In genomic region chr16:17836868-17837602, GRCh38 we compare ENCODE assay signal across 14 cellular contexts.
DNase-seq lines count a peak whose midpoint lies in the region; ATAC-seq, FAIRE-seq and TF ChIP-seq lines count a peak whose summit lies in the region.
"Had no signal": no experiment of that assay in that cellular context is flagged by ENCODE, and none has a peak within 500 bp of the region (broad histone marks: within the 10 kb centered on the region; RNA-seq: fewer than 3 reads in every experiment).

No MANE protein-coding gene starts in this region.

- ATAC-seq in IMR-90 (ENCODE audit: low read depth) (peak; percentile 75), left lung (no peak), gastrocnemius medialis (no peak)

- peak overlapping the region in 1 of 2 experiments; percentile 62; a peak in 2 of 4 replicates for H4K8ac ChIP-seq in IMR-90 (ENCODE audit: low read depth in 2 of 2, low read length in 2 of 2)

- CTCF ChIA-PET in IMR-90 (lab: Yijun Ruan, JAX) = interaction anchor here (1.0 kb wide), 1 partner anchor 16 kb away, joined by 4 read pairs; no protein-coding TSS in a partner anchor

- no peak overlapping the region for H3K56ac ChIP-seq in IMR-90 (ENCODE audit: extremely low read depth, insufficient read depth, low read length)

- H2BK20ac ChIP-seq in IMR-90 (ENCODE audit: low read depth, low read length) = peak overlapping the region; percentile 83; the same call in 1 of the 2 replicates

- H2AK9ac ChIP-seq in IMR-90 (replicated peaks; ENCODE audit: low read depth, low read length, poor library complexity) = no peak overlapping the region

- no peak overlapping the region for H3K4me2 ChIP-seq in IMR-90 (ENCODE audit: low read depth, low read length)
- H3K4me2 ChIP-seq: KMS-11 had no signal

- H3K79me1 ChIP-seq in IMR-90 (ENCODE audit: low read depth in 1 of 2, low read length in 2 of 2) = no peaks in the 10 kb centered on the region

- peak; percentile 90 for DNase-seq in AG20443 (ENCODE audit: low spot score)
- peak; percentile 98 for DNase-seq in IMR-90
- DNase-seq in astrocyte of the hippocampus (ENCODE audit: low read depth, low spot score) = peak; percentile 88
- peak; percentile 61 for DNase-seq in iris pigment epithelial cell (ENCODE audit: low read depth)
- no peak for DNase-seq in left lung
- no peak for DNase-seq in gastrocnemius medialis
- DNase-seq in DMS53 treated with DMSO at 0.1 percent for 48 hours (lab: John Stamatoyannopoulos, UW; ENCODE audit: unreplicated experiment) = no peak
- no peak for DNase-seq in small intestine
- DNase-seq: activated naive CD8-positive, alpha-beta T cell treated with anti-CD3 and anti-CD28 coated beads, Interleukin-2, amount 10 ng/mL, durations not matched to agents 7 days and 5 days; esophagus squamous epithelium; naive B cell; stimulated activated CD4-positive, alpha-beta T cell treated with anti-CD3 and anti-CD28 coated beads, Interleukin-2, amount 100 ng/mL, for 48 hours had no signal

- H2AFZ ChIP-seq in IMR-90 (replicated peaks; ENCODE audit: low read length, poor library complexity) = peak overlapping the region; percentile 27

- in situ Hi-C loops in IMR-90 (cut with MboI; ENCODE audit: low sequenced_read_pairs) (no loop called here), gastrocnemius medialis (cut with MboI; ENCODE audit: low sequenced_read_pairs in 4 of 4) (no loop called here)

- no peak overlapping the region for H3K27ac ChIP-seq in IMR-90 (ENCODE audit: insufficient read depth, low read length)
- H3K27ac ChIP-seq in left lung = no peak overlapping the region
- no peak overlapping the region for H3K27ac ChIP-seq in gastrocnemius medialis
- no peak overlapping the region for H3K27ac ChIP-seq in small intestine (ENCODE audit: low read depth in 1 of 2, low read length in 1 of 2)
- H3K27ac ChIP-seq: esophagus squamous epithelium, KMS-11 had no signal

- no peak overlapping the region for H4K91ac ChIP-seq in IMR-90 (ENCODE audit: insufficient read depth, low read depth, low read length)

- FAIRE-seq in small intestine (lab: Jason Lieb, UNC) = no peak
- FAIRE-seq: D721Med had no signal

- 0 out of 2 replicates have a peak overlapping the region, but pooled peaks have one; percentile 6 for H3K14ac ChIP-seq in IMR-90 (replicated peaks; ENCODE audit: low read depth, low read length)

- 0 out of 2 replicates have a peak overlapping the region, but pooled peaks have one; percentile 20 for H3K23ac ChIP-seq in IMR-90 (ENCODE audit: low read depth, low read length)

- intact Hi-C loops in IMR-90 (cut with micrococcal nuclease) = no loop called here
- intact Hi-C loops in left lung (cut with DNase I) = no loop called here
- intact Hi-C loops in gastrocnemius medialis (cut with DNase I; ENCODE audit: low total_unique reads) = no loop called here

- TF ChIP-seq RAD21 in IMR-90 (IDR thresholded peaks at IDR 0.05; ENCODE audit: low read length) = no peak

- H3K27me3 ChIP-seq in IMR-90 (ENCODE audit: control insufficient read depth, insufficient read depth, low read length) (no peaks in the 10 kb centered on the region), left lung (peaks cover 0 to 18% of the 10 kb centered on the region in 2 donors), gastrocnemius medialis (no peaks in the 10 kb centered on the region), small intestine (ENCODE audit: control insufficient read depth in 2 of 2, insufficient read depth in 2 of 2, low read length in 2 of 2) (no peaks in the 10 kb centered on the region)

- H3K4me3 ChIP-seq in IMR-90 (ENCODE audit: insufficient read depth, low read depth, low read length) (no peak overlapping the region), left lung (no peak overlapping the region), gastrocnemius medialis (no peak overlapping the region), small intestine (ENCODE audit: low read depth in 1 of 2, low read length in 2 of 2) (no peak overlapping the region)
- H3K4me3 ChIP-seq: esophagus squamous epithelium had no signal

- H2AK5ac ChIP-seq in IMR-90 (ENCODE audit: low read depth, low read length) = peak overlapping the region; percentile 24; the same call in 1 of the 2 replicates

- H2BK120ac ChIP-seq in IMR-90 (ENCODE audit: low read depth, low read length) = peak overlapping the region; percentile 59

- TF ChIP-seq CTCF in IMR-90 (conservative IDR thresholded peaks at IDR 0.05; ENCODE audit: low read depth, low read length) (no peak), left lung (IDR thresholded peaks at IDR 0.05) (no peak), gastrocnemius medialis (IDR thresholded peaks at IDR 0.05 in 4 of 5, conservative IDR thresholded peaks at IDR 0.05 in 1 of 5) (no peak)

- H2BK5ac ChIP-seq in IMR-90 (ENCODE audit: low read depth, low read length, poor library complexity, severe bottlenecking) = peak overlapping the region; percentile 50

- no peak overlapping the region for H3K9ac ChIP-seq in IMR-90 (ENCODE audit: low read depth, low read length)
- H3K9ac ChIP-seq: KMS-11 had no signal

- peaks cover 3% of the 10 kb centered on the region for H3K4me1 ChIP-seq in IMR-90 (ENCODE audit: control insufficient read depth, insufficient read depth, low read length)
- H3K4me1 ChIP-seq in left lung = no peaks in the 10 kb centered on the region
- no peaks in the 10 kb centered on the region for H3K4me1 ChIP-seq in gastrocnemius medialis
- H3K4me1 ChIP-seq in small intestine (ENCODE audit: control insufficient read depth in 2 of 2, insufficient read depth in 1 of 2, low read depth in 1 of 2, low read length in 1 of 2) = no peaks in the 10 kb centered on the region

- H3K9me1 ChIP-seq in IMR-90 (ENCODE audit: insufficient read depth, low read length) = no peaks in the 10 kb centered on the region

- peak overlapping the region; percentile 5; the same call in 1 of the 2 replicates for H4K5ac ChIP-seq in IMR-90 (ENCODE audit: low read depth, low read length)

- BruUV-seq in IMR-90 (replicated peaks; lab: Mats Ljungman, UMichigan) = no TSS peak

- dilution Hi-C loops in IMR-90 (cut with HindIII; ENCODE audit: low sequenced_read_pairs, unreplicated experiment) = no loop called here

- no peaks in the 10 kb centered on the region for H4K20me1 ChIP-seq in IMR-90 (ENCODE audit: insufficient read depth, low read length)

- H3K9me3 ChIP-seq in IMR-90 (ENCODE audit: control insufficient read depth, insufficient read depth, low read length) (no peaks in the 10 kb centered on the region), left lung (no peaks in the 10 kb centered on the region), gastrocnemius medialis (no peaks in the 10 kb centered on the region), small intestine (ENCODE audit: control insufficient read depth, low read depth) (no peaks in the 10 kb centered on the region)
- H3K9me3 ChIP-seq: esophagus squamous epithelium had no signal

- 49% methylated on average over 3 of the region's 12 CpGs; no CpG with 5 or more reads in 1 of the 2 experiments for WGBS in IMR-90 (ENCODE audit: extremely low coverage in 2 of 2, insufficient read length in 1 of 2), 2 experiments
- 63 to 67% (median 64%) methylated on average over 12 of the region's 12 CpGs for WGBS in small intestine, 3 donors

- H3K4ac ChIP-seq in IMR-90 (ENCODE audit: low read depth, low read length) = peak overlapping the region; percentile 46

- H2BK15ac ChIP-seq in IMR-90 (ENCODE audit: low read depth, low read length) = peak overlapping the region; percentile 71; the same call in 2 of the 3 replicates

- H3K36me3 ChIP-seq in IMR-90 (ENCODE audit: control insufficient read depth, insufficient read depth, low read length) = no peaks in the 10 kb centered on the region
- H3K36me3 ChIP-seq in left lung = no peaks in the 10 kb centered on the region
- no peaks in the 10 kb centered on the region for H3K36me3 ChIP-seq in gastrocnemius medialis
- H3K36me3 ChIP-seq in small intestine (ENCODE audit: control insufficient read depth in 2 of 2, insufficient read depth in 2 of 2, low read length in 2 of 2) = no peaks in the 10 kb centered on the region
- H3K36me3 ChIP-seq: esophagus squamous epithelium had no signal

- peak overlapping the region; percentile 51; the same call in 1 of the 2 replicates for H3K18ac ChIP-seq in IMR-90 (ENCODE audit: low read depth, low read length)

- no peak for TF ChIP-seq POLR2A in IMR-90 (IDR thresholded peaks at IDR 0.05; ENCODE audit: low read depth, low read length)
- TF ChIP-seq POLR2A in gastrocnemius medialis (IDR thresholded peaks at IDR 0.05) = no peak

- POLR2A ChIA-PET in IMR-90 (lab: Charles Lee; ENCODE audit: unreplicated experiment) = no interaction called here

TF ChIP-seq in IMR-90, 13 proteins besides CTCF, POLR2A, EP300 and RAD21 (continues in another document):
- TF ChIP-seq FOS (IDR thresholded peaks at IDR 0.05; ENCODE audit: low read depth, low read length) = peak; percentile 82
- TF ChIP-seq NFE2L2 (IDR thresholded peaks at IDR 0.05; ENCODE audit: low read depth, low read length) = 0 out of 2 replicates have a peak, but pooled peaks have one; percentile 46
- no peak for TF ChIP-seq MXI1 (IDR thresholded peaks at IDR 0.05; ENCODE audit: borderline replicate concordance, low read depth, low read length)
- no peak for TF ChIP-seq RCOR1 (IDR thresholded peaks at IDR 0.05; ENCODE audit: insufficient replicate concordance, low read length)
- no peak for TF ChIP-seq SMC3 (IDR thresholded peaks at IDR 0.05; ENCODE audit: low read depth, low read length)
- no peak for TF ChIP-seq CHD1 (IDR thresholded peaks at IDR 0.05; ENCODE audit: low read depth, low read length)
- no peak for TF ChIP-seq RFX5 (IDR thresholded peaks at IDR 0.05; ENCODE audit: low read depth, low read length)
- TF ChIP-seq ELK1 (IDR thresholded peaks at IDR 0.05; ENCODE audit: borderline replicate concordance, low read depth, low read length) = no peak
- TF ChIP-seq MAZ (IDR thresholded peaks at IDR 0.05; ENCODE audit: borderline replicate concordance, low read depth, low read length) = no peak
- TF ChIP-seq CEBPB (IDR thresholded peaks at IDR 0.05; ENCODE audit: low read depth, low read length) = peak; percentile 94
- peak; percentile 78 for TF ChIP-seq USF2 (IDR thresholded peaks at IDR 0.05; ENCODE audit: low read depth, low read length)

Comparison
In these comparisons a context has a peak if more than half of its experiments do, and no peak if none do; other contexts are left out.
1. DNase-seq: peak in AG20443 (single experiment), IMR-90 (single experiment), astrocyte of the hippocampus (single experiment) and iris pigment epithelial cell (single experiment); none in left lung (0 of 2), gastrocnemius medialis (0 of 2), DMS53 treated with DMSO at 0.1 percent for 48 hours (single experiment) and small intestine (single experiment).